In the genomic region with DNA sequence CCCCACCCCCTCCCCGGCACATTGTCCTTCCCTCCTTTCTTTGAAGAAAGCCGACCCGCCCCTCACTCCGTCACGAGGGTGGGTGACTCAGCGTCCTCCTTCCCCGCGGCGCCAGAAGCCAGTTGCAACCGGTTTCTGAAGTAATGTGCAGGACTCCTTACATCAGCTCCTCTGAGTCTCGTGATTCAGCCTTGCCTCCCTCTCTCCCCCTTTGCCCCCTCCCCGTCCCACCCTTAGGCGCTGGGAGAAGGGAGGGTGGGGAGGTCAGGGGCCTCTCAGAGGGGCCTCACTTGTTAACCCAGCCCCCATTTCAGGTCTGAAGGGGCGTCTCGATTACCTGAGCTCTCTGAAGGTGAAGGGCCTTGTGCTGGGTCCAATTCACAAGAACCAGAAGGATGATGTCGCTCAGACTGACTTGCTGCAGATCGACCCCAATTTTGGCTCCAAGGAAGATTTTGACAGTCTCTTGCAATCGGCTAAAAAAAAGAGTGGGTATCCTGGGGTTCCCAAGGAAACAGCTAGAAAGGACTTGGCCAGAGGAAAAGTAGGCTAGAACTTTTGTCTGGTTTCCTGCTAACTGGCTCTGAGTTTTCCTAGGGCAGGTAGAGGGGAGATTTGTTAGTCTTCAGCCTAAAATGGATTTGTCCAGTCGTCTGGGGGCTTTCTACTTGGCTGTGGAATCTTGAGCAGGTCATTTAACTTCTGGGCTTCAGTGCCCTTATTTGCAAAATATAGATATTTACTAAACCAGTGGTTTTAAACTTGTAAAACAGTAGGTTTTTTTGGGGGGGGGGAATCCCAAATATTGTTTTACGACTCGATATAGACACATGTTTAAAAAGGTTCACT, we compare ENCODE assay signal across 8 cellular contexts. TPM values are rescaled to one million over a fixed set of nuclear protein-coding genes. Genes with fewer than 3 reads are reported as not detected.
DNase-seq lines count a peak whose midpoint lies in the region; ATAC-seq and TF ChIP-seq lines count a peak whose summit lies in the region.

No MANE protein-coding gene starts in this region.

- H3K4me3 Mint-ChIP-seq in progenitor cell of endocrine pancreas (ENCODE audit: low read depth) = peak overlapping the region; percentile 97

- H3K36me3 ChIP-seq in heart left ventricle (peaks cover 0 to 47% (median 44%) of the 10 kb centered on the region in 9 donors), upper lobe of right lung (peaks cover 44% of the 10 kb centered on the region)

- TF ChIP-seq CTCF in LNCaP clone FGC (IDR thresholded peaks at IDR 0.05; ENCODE audit: control insufficient read depth, extremely low read depth, insufficient read depth) = no peak
- peak in 2 of 12 donors; percentile 2 to 17 for TF ChIP-seq CTCF in heart left ventricle (IDR thresholded peaks at IDR 0.05)
- TF ChIP-seq CTCF in progenitor cell of endocrine pancreas (IDR thresholded peaks at IDR 0.05; ENCODE audit: unreplicated experiment) = no peak
- TF ChIP-seq CTCF in upper lobe of right lung (IDR thresholded peaks at IDR 0.05) = no peak

- peaks cover 50% of the 10 kb centered on the region for H3K4me1 Mint-ChIP-seq in progenitor cell of endocrine pancreas (ENCODE audit: low read depth)

- WGBS in heart left ventricle, 4 donors = 5 to 6% (median 5%) methylated on average over 19 to 21 of the region's 21 CpGs

- H3K4me3 ChIP-seq in LNCaP clone FGC (ENCODE audit: low read depth, low read length) = peak overlapping the region; percentile 79
- H3K4me3 ChIP-seq in heart left ventricle = peak overlapping the region; percentile 80 to 100 (median 96)
- peak overlapping the region; percentile 87 for H3K4me3 ChIP-seq in upper lobe of right lung

- intact Hi-C loops in heart left ventricle (cut with DNase I) = loop anchor here in 2 of 10 donors (2.0 to 5.0 kb wide), 2 partner anchors 41 to 95 kb away; a partner anchor contains a TSS
- intact Hi-C loops in upper lobe of right lung (cut with DNase I) = no loop called here

- H3K27me3 ChIP-seq in heart left ventricle (no peaks in the 10 kb centered on the region), upper lobe of right lung (no peaks in the 10 kb centered on the region)

- DNase-seq in GF-D8 (lab: John Stamatoyannopoulos, UW) = peak; percentile 95
- peak; percentile 98 for DNase-seq in H4 (ENCODE audit: low spot score)
- peak; percentile 89 for DNase-seq in LNCaP clone FGC (ENCODE audit: low read depth)
- DNase-seq in SKM-1 treated with dmso at 0.1 percent for 144 hours (lab: John Stamatoyannopoulos, UW; ENCODE audit: unreplicated experiment) = peak; percentile 96
- peak; percentile 90 for DNase-seq in activated naive CD8-positive, alpha-beta T cell treated with anti-CD3 and anti-CD28 coated beads, Interleukin-2, amount 50 U/mL, for 16 hours (ENCODE audit: low read depth, low spot score)
- peak; percentile 92 to 96 (median 94) for DNase-seq in heart left ventricle
- DNase-seq in progenitor cell of endocrine pancreas (ENCODE audit: low spot score, unreplicated experiment) = peak; percentile 79
- peak; percentile 97 for DNase-seq in upper lobe of right lung

- H3K36me3 Mint-ChIP-seq in progenitor cell of endocrine pancreas (ENCODE audit: insufficient read depth) = peaks cover 35% of the 10 kb centered on the region

- H3K27ac ChIP-seq in heart left ventricle = peak overlapping the region; percentile 93 to 100 (median 99)
- peak overlapping the region; percentile 100 for H3K27ac ChIP-seq in upper lobe of right lung

- H3K9me3 ChIP-seq in heart left ventricle (no peaks in the 10 kb centered on the region), upper lobe of right lung (no peaks in the 10 kb centered on the region)

- no peaks in the 10 kb centered on the region for H3K9me3 Mint-ChIP-seq in progenitor cell of endocrine pancreas (ENCODE audit: low read depth)

- no peaks in the 10 kb centered on the region for H3K27me3 Mint-ChIP-seq in progenitor cell of endocrine pancreas

- H3K4me1 ChIP-seq in heart left ventricle (peaks cover 13 to 60% (median 40%) of the 10 kb centered on the region in 12 donors), upper lobe of right lung (peaks cover 49% of the 10 kb centered on the region)

- peak overlapping the region; percentile 100 for H3K27ac Mint-ChIP-seq in progenitor cell of endocrine pancreas

- peak; percentile 68 to 84 (median 81) for ATAC-seq in heart left ventricle
- ATAC-seq in upper lobe of right lung = peak; percentile 80

- no peak for TF ChIP-seq POLR2A in heart left ventricle (IDR thresholded peaks at IDR 0.05)

RNA-seq across cellular contexts. Expression of a gene that starts 1.1 kb away (rescaled TPM):
- total RNA-seq in H4 (2014; rRNA removed; shearing (Covaris generic)) = 478 and 499 TPM in 2 replicates
- total RNA-seq in heart left ventricle (10 to 100 TPM; 26.6 to 76.0 (median 59.1) TPM), progenitor cell of endocrine pancreas (140 and 180 TPM in 2 replicates), upper lobe of right lung (255 TPM)
- 100 to 1,000 TPM in 1 of 2 donors, 10 to 100 TPM in 1; 27.1 to 103 TPM for polyA plus RNA-seq in heart left ventricle

RNA-seq across cellular contexts. Expression of a gene that starts 39.4 kb away (rescaled TPM):
- not detected in 2 replicates for total RNA-seq in H4 (2014; rRNA removed; shearing (Covaris generic))
- total RNA-seq in heart left ventricle = under 1 TPM in 2 of 9 donors, not detected in 7; 0.08 to 0.31 TPM
- polyA plus RNA-seq in heart left ventricle = not detected
- total RNA-seq in progenitor cell of endocrine pancreas = 0.62 and 0.67 TPM in 2 replicates
- 4.7 TPM for total RNA-seq in upper lobe of right lung

RNA-seq across cellular contexts. Expression of a gene that starts 42.4 kb away (rescaled TPM):
- total RNA-seq in H4 (2014; rRNA removed; shearing (Covaris generic)) = 60.1 and 63.7 TPM in 2 replicates
- total RNA-seq in heart left ventricle (10 to 100 TPM; 19.2 to 36.6 (median 24.8) TPM), progenitor cell of endocrine pancreas (55.8 and 60.3 TPM in 2 replicates), upper lobe of right lung (43.9 TPM)
- 10 to 100 TPM; 28.7 to 70.6 TPM for polyA plus RNA-seq in heart left ventricle

RNA-seq across cellular contexts. Expression of a gene that starts 49.2 kb away (rescaled TPM):
- total RNA-seq in H4 (2014; rRNA removed; shearing (Covaris generic)) = not detected in 2 replicates
- total RNA-seq in heart left ventricle = not detected
- polyA plus RNA-seq in heart left ventricle = not detected
- not detected in 2 replicates for total RNA-seq in progenitor cell of endocrine pancreas
- not detected for total RNA-seq in upper lobe of right lung

RNA-seq across cellular contexts. Expression of a gene that starts 50.0 kb away (rescaled TPM):
- 22.3 and 26.3 TPM in 2 replicates for total RNA-seq in H4 (2014; rRNA removed; shearing (Covaris generic))
- total RNA-seq in heart left ventricle (10 to 100 TPM; 16.2 to 26.8 (median 18.9) TPM), progenitor cell of endocrine pancreas (39.3 and 45.3 TPM in 2 replicates), upper lobe of right lung (40.9 TPM)
- polyA plus RNA-seq in heart left ventricle = 10 to 100 TPM in 1 of 2 donors, 1 to 10 TPM in 1; 8.6 to 36.1 TPM

Comparison
In these comparisons a context has a peak if more than half of its experiments do, and no peak if none do; other contexts are left out.
1. Peak in every context shown above with its lines: DNase-seq, ATAC-seq, H3K4me3 ChIP-seq and H3K27ac ChIP-seq.